19 cellular contexts compared by ENCODE assay signal in genomic region chr16:974001-974601, GRCh38. TPM values are rescaled to one million over a fixed set of nuclear protein-coding genes. Genes with fewer than 3 reads are reported as not detected.
DNase-seq lines count a peak whose midpoint lies in the region; TF ChIP-seq lines count a peak whose summit lies in the region.
"Had no signal": no experiment of that assay in that cellular context is flagged by ENCODE, and none has a peak within 500 bp of the region (broad histone marks: within the 10 kb centered on the region; RNA-seq: fewer than 3 reads in every experiment).

No MANE protein-coding gene starts in this region.

- H3F3A ChIP-seq in DOHH2 (ENCODE audit: control insufficient read depth, insufficient read depth) = peaks cover 19% of the 10 kb centered on the region
- peaks cover 8% of the 10 kb centered on the region; the same call in 1 of the 2 replicates for H3F3A ChIP-seq in SU-DHL-6 (ENCODE audit: insufficient read depth)

- no peak overlapping the region for H2AFZ ChIP-seq in SU-DHL-6 (ENCODE audit: low read depth, low read length, severe bottlenecking)

- 78 to 81% methylated on average over 20 to 21 of the region's 21 CpGs for WGBS in sigmoid colon, 2 donors

- H3K9me3 ChIP-seq in DOHH2 (ENCODE audit: control insufficient read depth, insufficient read depth, low read length) (peaks cover 6% of the 10 kb centered on the region; the same call in 1 of the 2 replicates), SU-DHL-6 (ENCODE audit: insufficient read depth, low read length) (no peaks in the 10 kb centered on the region), sigmoid colon (no peaks in the 10 kb centered on the region)
- H3K9me3 ChIP-seq: colonic mucosa, tibial artery had no signal

- TF ChIP-seq EP300 in sigmoid colon (IDR thresholded peaks at IDR 0.05) = no peak

- DNase-seq in medulla oblongata (ENCODE audit: extremely low spot score) (peak; percentile 67), superior temporal gyrus (ENCODE audit: extremely low spot score) (peak; percentile 56), sigmoid colon (no peak), NCI-H128 (lab: John Stamatoyannopoulos, UW; ENCODE audit: unreplicated experiment) (no peak)
- no peak for DNase-seq in activated T-cell treated with anti-CD3 and anti-CD28 coated beads, Interleukin-2, amount 50 U/mL, for 1 hour
- DNase-seq: activated CD8-positive, alpha-beta T cell treated with anti-CD3 and anti-CD28 coated beads, Interleukin-2, amount 10 ng/mL, durations not matched to agents 7 days and 5 days; activated naive CD4-positive, alpha-beta T cell treated with anti-CD3 and anti-CD28 coated beads, Interleukin-2, amount 10 ng/mL, durations not matched to agents 7 days and 5 days; activated T-cell treated with anti-CD3 and anti-CD28 coated beads, Interleukin-2, amount 50 U/mL, for 48 hours; aorta; colonic mucosa; islet precursor cell; NCI-H526 treated with DMSO at 0.1 percent for 48 hours; stimulated activated CD4-positive, alpha-beta T cell treated with anti-CD3 and anti-CD28 coated beads, Interleukin-12 subunit alpha, Interleukin-12 subunit beta, amount 100 ng/mL, for 4 hours; stimulated activated CD8-positive, alpha-beta memory T cell treated with anti-CD3 and anti-CD28 coated beads, Interleukin-4, amount 100 ng/mL, for 48 hours; T1000; tibial artery had no signal

- H3K36me3 ChIP-seq in DOHH2 (ENCODE audit: control insufficient read depth, low read length) (peaks cover 13% of the 10 kb centered on the region; the same call in 1 of the 2 replicates), SU-DHL-6 (ENCODE audit: low read length) (no peaks in the 10 kb centered on the region), sigmoid colon (no peaks in the 10 kb centered on the region)
- H3K36me3 ChIP-seq: colonic mucosa, tibial artery had no signal

- peak overlapping the region; percentile 97 for H3K27ac ChIP-seq in DOHH2 (ENCODE audit: low read depth, low read length)
- peak overlapping the region; percentile 12; the same call in 1 of the 2 replicates for H3K27ac ChIP-seq in SU-DHL-6 (ENCODE audit: low read depth, low read length)
- no peak overlapping the region for H3K27ac ChIP-seq in sigmoid colon
- H3K27ac ChIP-seq: colonic mucosa, SK-N-MC, tibial artery had no signal

- peak overlapping the region; percentile 80 for H3K4me2 ChIP-seq in DOHH2 (ENCODE audit: low read length)
- H3K4me2 ChIP-seq in SU-DHL-6 (ENCODE audit: low read depth, low read length, poor library complexity, severe bottlenecking) = no peak overlapping the region

- peak overlapping the region; percentile 62 for H3K4me3 ChIP-seq in DOHH2 (ENCODE audit: low read length)
- no peak overlapping the region for H3K4me3 ChIP-seq in SU-DHL-6 (ENCODE audit: insufficient read depth, low read length, poor library complexity, severe bottlenecking)
- H3K4me3 ChIP-seq in sigmoid colon = no peak overlapping the region
- H3K4me3 ChIP-seq: colonic mucosa, SK-N-MC, tibial artery had no signal

- TF ChIP-seq CTCF in DOHH2 (IDR thresholded peaks at IDR 0.05; ENCODE audit: low read depth, low read length, poor library complexity, severe bottlenecking) (no peak), SU-DHL-6 (IDR thresholded peaks at IDR 0.05; ENCODE audit: insufficient read depth, low read length, poor library complexity, severe bottlenecking) (no peak), sigmoid colon (IDR thresholded peaks at IDR 0.05) (no peak)

- TF ChIP-seq POLR2A in sigmoid colon (IDR thresholded peaks at IDR 0.05) = no peak

- H3K27me3 ChIP-seq in DOHH2 (ENCODE audit: control insufficient read depth, low read length) (no peaks in the 10 kb centered on the region), SU-DHL-6 (ENCODE audit: low read length) (no peaks in the 10 kb centered on the region), sigmoid colon (peaks cover 0 to 10% (median 7%) of the 10 kb centered on the region in 3 donors)

- intact Hi-C loops in sigmoid colon (cut with DNase I) = no loop called here

- H3K79me2 ChIP-seq in DOHH2 (ENCODE audit: control insufficient read depth, low read length) (peaks cover 15% of the 10 kb centered on the region), SU-DHL-6 (ENCODE audit: insufficient read depth, low read length) (no peaks in the 10 kb centered on the region)

- peaks cover 79% of the 10 kb centered on the region for H3K4me1 ChIP-seq in DOHH2 (ENCODE audit: control insufficient read depth, low read length)
- H3K4me1 ChIP-seq in sigmoid colon = peaks cover 0 to 35% (median 24%) of the 10 kb centered on the region in 4 donors
- H3K4me1 ChIP-seq: colonic mucosa had no signal

- no peaks in the 10 kb centered on the region for H3K9me2 ChIP-seq in DOHH2 (replicated peaks; ENCODE audit: control insufficient read depth, low read length)
- no peaks in the 10 kb centered on the region for H3K9me2 ChIP-seq in SU-DHL-6 (replicated peaks; ENCODE audit: insufficient read depth, low read length)

- H3K9ac ChIP-seq in SU-DHL-6 (ENCODE audit: low read length) = no peak overlapping the region

- H4K20me1 ChIP-seq in DOHH2 (ENCODE audit: control insufficient read depth, insufficient read depth, low read depth, low read length) (no peaks in the 10 kb centered on the region), SU-DHL-6 (ENCODE audit: low read depth, low read length) (no peaks in the 10 kb centered on the region)

RNA-seq across cellular contexts. Expression of gene LMF1, which starts 3.3 kb away (rescaled TPM):
- total RNA-seq in sigmoid colon = 10 to 100 TPM; 19.9 to 34.1 (median 31.0) TPM
- polyA plus RNA-seq in sigmoid colon = 10 to 100 TPM in 1 of 3 donors, 1 to 10 TPM in 2; 1.2 to 13.2 (median 1.6) TPM

RNA-seq across cellular contexts. Expression of gene SOX8, which starts 7.5 kb away (rescaled TPM):
- total RNA-seq in sigmoid colon = 1 to 10 TPM in 3 of 4 donors, under 1 TPM in 1; 0.49 to 3.4 (median 3.0) TPM
- 1 to 10 TPM in 1 of 3 donors, under 1 TPM in 1, not detected in 1; under 0.01 to 2.5 TPM for polyA plus RNA-seq in sigmoid colon
- total RNA-seq: activated CD8-positive, alpha-beta T cell treated with anti-CD3 and anti-CD28 coated beads, Interleukin-2, amount 10 ng/mL, durations not matched to agents 7 days and 5 days had no signal

Comparison
In these comparisons a context has a peak if more than half of its experiments do, and no peak if none do; other contexts are left out.
1. H3K27ac ChIP-seq: peak in DOHH2 (single experiment) and SU-DHL-6 (single experiment); none in sigmoid colon (0 of 4).
2. DNase-seq: peak in medulla oblongata (single experiment) and superior temporal gyrus (single experiment); none in sigmoid colon (single experiment), NCI-H128 (single experiment) and activated T-cell treated with anti-CD3 and anti-CD28 coated beads, Interleukin-2, amount 50 U/mL, for 1 hour (single experiment).